In genomic region chr7:141158562-141158961, GRCh38 we compare ENCODE assay signal across 1 cellular context.
A peak's percentile ranks its signal among the peaks of the same experiment; 100 is the strongest.
TF ChIP-seq lines count a peak whose summit lies in the region.

No MANE protein-coding gene starts in this region.

TF ChIP-seq in K562, 482 proteins besides CTCF, POLR2A, EP300 and RAD21:
- TF ChIP-seq RERE (CRISPR knock-in tag; IDR thresholded peaks at IDR 0.05; ENCODE audit: borderline replicate concordance) (no peak), FOSL1 (tag; conservative IDR thresholded peaks at IDR 0.05) (no peak), ATF3 (IDR thresholded peaks at IDR 0.05) (peak; percentile 21; the same call in 1 of the 2 replicates), ATF3 (CRISPR knock-in tag; conservative IDR thresholded peaks at IDR 0.05) (no peak)
